In the genomic region with DNA sequence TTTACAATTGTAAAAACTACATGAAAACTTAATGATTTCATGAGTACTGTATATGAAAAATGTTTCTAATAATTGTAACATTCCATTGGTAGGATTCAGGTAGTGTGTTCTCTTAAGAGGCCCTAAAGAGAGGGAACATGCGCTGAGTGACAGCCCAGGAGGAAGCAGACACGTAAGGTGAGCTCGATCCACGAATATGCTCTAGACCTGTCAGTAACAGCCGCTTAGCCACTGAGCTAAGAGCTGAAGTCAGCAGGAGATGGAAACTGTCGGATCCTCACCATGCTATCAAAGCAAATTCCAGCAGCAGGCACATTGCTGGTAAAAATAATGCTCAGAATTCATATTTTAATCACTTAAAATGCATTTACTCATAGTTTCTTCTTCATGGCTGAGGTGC, we compare ENCODE assay signal across 6 cellular contexts.
"Had no signal": no experiment of that assay in that cellular context is flagged by ENCODE, and none has a peak within 500 bp of the region (broad histone marks: within the 10 kb centered on the region; RNA-seq: fewer than 3 reads in every experiment).

No MANE protein-coding gene starts in this region.

- ATAC-seq: GM23338, HCT116 had no signal

- H3K4me3 ChIP-seq: GM23338, HAP-1 had no signal

- H3K4me2 ChIP-seq: GM23338 had no signal

- H3K36me3 ChIP-seq: HAP-1 had no signal

- DNase-seq: H7, KBM-7 had no signal

- FAIRE-seq: HTR-8/SVneo had no signal

- H3K9me3 ChIP-seq: HAP-1 had no signal

- H2AFZ ChIP-seq: GM23338 had no signal
